Comparison of ENCODE assay signal across 29 cellular contexts in the genomic region with DNA sequence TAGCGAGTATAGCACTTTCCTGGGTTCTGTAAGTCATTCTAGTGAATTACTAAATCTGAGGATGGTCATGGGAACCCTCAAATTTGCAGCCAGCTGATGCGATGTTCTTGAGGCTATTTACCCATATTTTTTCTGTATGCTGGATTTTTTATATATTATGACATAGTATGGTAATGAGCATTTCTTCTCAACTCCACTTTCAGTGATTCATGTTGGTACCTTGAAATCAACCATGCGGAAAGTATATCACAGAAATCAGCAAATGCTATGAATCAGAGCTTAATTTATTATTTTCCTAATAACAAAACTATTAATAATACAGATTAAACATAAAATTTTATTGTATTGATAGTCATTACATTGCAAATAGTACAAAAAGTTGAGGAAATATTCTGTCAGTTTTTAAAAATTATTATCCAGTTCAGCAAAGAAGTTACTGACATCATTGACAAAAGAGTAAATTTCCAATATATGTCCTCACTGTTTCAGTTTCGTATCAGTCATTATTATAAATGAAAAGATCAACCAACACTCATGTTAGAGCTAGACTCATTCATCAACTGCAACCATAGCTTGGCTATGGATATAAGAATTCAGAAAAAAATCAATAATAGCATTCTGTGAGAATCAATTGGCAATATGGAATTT.
DNase-seq lines count a peak whose midpoint lies in the region; ATAC-seq and TF ChIP-seq lines count a peak whose summit lies in the region.
"Had no signal": no experiment of that assay in that cellular context is flagged by ENCODE, and none has a peak within 500 bp of the region (broad histone marks: within the 10 kb centered on the region; RNA-seq: fewer than 3 reads in every experiment).

No MANE protein-coding gene starts in this region.

- DNase-seq in GM06990 (ENCODE audit: extremely low read depth, insufficient read length) (peak; percentile 6), cerebellar cortex (ENCODE audit: low spot score) (no peak), midbrain (lab: John Stamatoyannopoulos, UW) (no peak)
- DNase-seq in stimulated activated CD4-positive, alpha-beta T cell treated with anti-CD3 and anti-CD28 coated beads, Interleukin-4, amount 100 ng/mL, for 24 hours: no peak
- DNase-seq: 8988T; ACHN; BE2C; DMS153; DND-41; H9; Kasumi-1; NCI-H1092 treated with DMSO at 0.1 percent for 48 hours; NCI-H1436; NCI-H187; NCI-H2081 treated with DMSO at 0.1 percent for 48 hours; NCI-H2171; NCI-H82; NK-92 treated with Interleukin-12 subunit alpha and Interleukin-12 subunit beta, amount 100 ng/mL, for 24 hours; PC-9; SJCRH30; T-cell had no signal

- H3K4me3 ChIP-seq in GM06990 (replicated peaks; ENCODE audit: low read depth, low read length): no peak overlapping the region
- H3K4me3 ChIP-seq: GM23338, K562, PC-9, SJCRH30 had no signal

- ATAC-seq in GM18870 (IDR thresholded peaks at IDR 0.05; ENCODE audit: unreplicated experiment) (peak; percentile 61), HG02970 (IDR thresholded peaks at IDR 0.05; ENCODE audit: low FRiP score, unreplicated experiment) (peak; percentile 60), HG03354 (IDR thresholded peaks at IDR 0.05; ENCODE audit: poor library complexity, severe bottlenecking, unreplicated experiment) (peak; percentile 77), GM21619 (IDR thresholded peaks at IDR 0.05; ENCODE audit: unreplicated experiment) (no peak)
- ATAC-seq: GM23338, K562, Right ventricle myocardium inferior, SK-N-SH treated with all-trans-retinoic acid at 6 μM for 48 hours, T-cell had no signal

- no peaks in the 10 kb centered on the region for H3K36me3 ChIP-seq in GM06990 (ENCODE audit: control insufficient read depth, insufficient read depth, low read length)
- H3K36me3 ChIP-seq: BE2C, SJCRH30 had no signal

- H3K27me3 ChIP-seq in GM06990 (replicated peaks; ENCODE audit: control insufficient read depth, insufficient read depth, low read length): no peaks in the 10 kb centered on the region
- H3K27me3 ChIP-seq: BE2C, SJCRH30 had no signal

- TF ChIP-seq CTCF in GM06990 (IDR thresholded peaks at IDR 0.05; ENCODE audit: insufficient read depth, low read length, poor library complexity, severe bottlenecking): no peak
